ENCODE assay signal across 10 cellular contexts in the genomic region with DNA sequence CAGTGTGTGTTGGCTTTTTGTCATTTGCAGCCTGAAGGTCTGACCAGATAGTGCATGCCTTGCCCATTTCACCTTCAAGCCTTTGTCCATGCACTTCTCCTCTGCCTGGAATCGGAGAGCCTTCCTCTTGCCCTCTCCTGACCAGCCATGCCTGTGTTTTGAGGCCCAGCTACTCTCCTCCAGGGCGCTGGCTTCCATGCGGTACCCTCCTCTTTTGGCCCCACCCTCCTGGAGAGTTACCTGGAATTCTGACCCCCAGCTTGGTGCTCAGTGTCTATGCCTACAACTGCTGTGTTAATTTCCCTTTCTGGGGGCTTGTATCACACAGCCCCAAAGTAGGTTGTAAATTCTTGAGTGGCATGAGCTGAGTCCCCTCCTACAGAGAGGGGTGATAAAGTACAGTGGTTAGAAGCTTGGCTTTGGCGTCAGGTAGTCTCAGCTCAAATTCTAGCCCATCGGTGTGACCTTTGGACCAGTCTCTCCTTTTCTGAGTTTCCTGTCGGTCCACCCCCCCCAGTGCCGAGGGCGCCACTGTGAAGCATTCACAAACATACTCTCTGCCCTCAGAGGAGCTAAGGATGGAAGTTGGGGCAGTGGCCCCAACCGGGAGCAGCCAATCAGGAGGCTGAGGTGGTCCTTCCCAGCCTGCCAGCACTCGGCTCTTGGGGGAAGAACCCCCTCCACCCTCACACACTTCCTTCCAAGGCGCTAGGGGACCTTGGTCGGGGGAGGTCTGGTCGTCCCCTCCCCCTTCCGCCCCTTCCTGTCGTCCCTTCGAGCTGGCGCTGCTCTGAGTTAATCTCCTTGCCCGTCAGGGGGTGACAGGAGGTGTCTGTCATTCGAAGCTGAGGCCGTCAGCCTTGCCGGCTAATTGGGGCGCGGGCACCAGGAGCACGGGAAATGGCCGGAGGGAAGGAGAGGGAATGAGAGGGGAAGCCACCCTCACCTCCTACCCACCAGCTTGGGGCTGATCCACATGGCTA. TPM values are rescaled to one million over a fixed set of nuclear protein-coding genes. Genes with fewer than 3 reads are reported as not detected.
DNase-seq lines count a peak whose midpoint lies in the region; ATAC-seq and TF ChIP-seq lines count a peak whose summit lies in the region.
"Had no signal": no experiment of that assay in that cellular context is flagged by ENCODE, and none has a peak within 500 bp of the region (broad histone marks: within the 10 kb centered on the region; RNA-seq: fewer than 3 reads in every experiment).

No MANE protein-coding gene starts in this region.

- H3K4me1 ChIP-seq in liver (ENCODE audit: control insufficient read depth in 4 of 4, insufficient read depth in 4 of 4, low read length in 3 of 4): peaks cover 8 to 25% (median 16%) of the 10 kb centered on the region in 4 donors

- no peak overlapping the region for H3K27ac Mint-ChIP-seq in stimulated activated naive CD8-positive, alpha-beta T cell treated with anti-CD3 and anti-CD28 coated beads, Interleukin-15, amount 100 ng/mL, for 72 hours
- H3K27ac Mint-ChIP-seq: activated T-helper 17 cell treated with anti-CD3 and anti-CD28 coated beads, Interleukin-2, amount 50 U/mL, for 72 hours; T-helper 2 cell treated with Interferon-gamma antibody and Interleukin-4, amounts not matched to agents 5 μg/mL and 100 μg/mL, for 36 hours had no signal

- H3K27me3 Mint-ChIP-seq in stimulated activated naive CD8-positive, alpha-beta T cell treated with anti-CD3 and anti-CD28 coated beads, Interleukin-15, amount 100 ng/mL, for 72 hours: peaks cover 41% of the 10 kb centered on the region

- TF ChIP-seq RAD21 in liver (IDR thresholded peaks at IDR 0.05): peak in 1 of 2 donors; percentile 38

- peak; percentile 11 for ATAC-seq in stimulated activated naive CD8-positive, alpha-beta T cell treated with anti-CD3 and anti-CD28 coated beads, Interleukin-15, Interleukin-2, amounts not matched to agents 100 U/mL and 50 U/mL, for 24 hours
- ATAC-seq in stimulated activated naive CD8-positive, alpha-beta T cell treated with anti-CD3 and anti-CD28 coated beads, Interleukin-15, amount 100 ng/mL, for 72 hours: no peak
- ATAC-seq in HG02678 (IDR thresholded peaks at IDR 0.05; ENCODE audit: unreplicated experiment): no peak
- ATAC-seq: activated T-helper 17 cell treated with anti-CD3 and anti-CD28 coated beads, Interleukin-2, amount 50 U/mL, for 72 hours had no signal

- H3K9me3 Mint-ChIP-seq in stimulated activated naive CD8-positive, alpha-beta T cell treated with anti-CD3 and anti-CD28 coated beads, Interleukin-15, amount 100 ng/mL, for 72 hours: no peaks in the 10 kb centered on the region
- H3K9me3 Mint-ChIP-seq: activated T-helper 17 cell treated with anti-CD3 and anti-CD28 coated beads, Interleukin-2, amount 50 U/mL, for 72 hours; T-helper 2 cell treated with Interferon-gamma antibody and Interleukin-4, amounts not matched to agents 5 μg/mL and 100 μg/mL, for 36 hours had no signal

- H3K27ac ChIP-seq in WERI-Rb-1 (peak overlapping the region; percentile 81), liver (ENCODE audit: low read depth in 1 of 2, low read length in 2 of 2) (no peak overlapping the region), dorsolateral prefrontal cortex (peak overlapping the region in 8 of 59 donors; percentile 2 to 94 (median 34))

- H3K4me3 Mint-ChIP-seq in stimulated activated naive CD8-positive, alpha-beta T cell treated with anti-CD3 and anti-CD28 coated beads, Interleukin-15, amount 100 ng/mL, for 72 hours: peak overlapping the region in 1 of 2 donors; percentile 48
- H3K4me3 Mint-ChIP-seq: activated T-helper 17 cell treated with anti-CD3 and anti-CD28 coated beads, Interleukin-2, amount 50 U/mL, for 72 hours; T-helper 2 cell treated with Interferon-gamma antibody and Interleukin-4, amounts not matched to agents 5 μg/mL and 100 μg/mL, for 36 hours had no signal

- H3K36me3 ChIP-seq in WERI-Rb-1 (no peaks in the 10 kb centered on the region), liver (ENCODE audit: control insufficient read depth in 4 of 4, insufficient read depth in 3 of 4, low read depth in 1 of 4, low read length in 3 of 4) (no peaks in the 10 kb centered on the region)

- intact Hi-C loops in dorsolateral prefrontal cortex (cut with DNase I): no loop called here

- H3K4me3 ChIP-seq in WERI-Rb-1 (ENCODE audit: low read depth, low read length) (peak overlapping the region; percentile 31), liver (ENCODE audit: low read depth in 1 of 3, low read length in 3 of 3) (no peak overlapping the region), dorsolateral prefrontal cortex (no peak overlapping the region)

- H3K9me3 ChIP-seq in WERI-Rb-1 (ENCODE audit: severe bottlenecking): no peaks in the 10 kb centered on the region
- no peaks in the 10 kb centered on the region for H3K9me3 ChIP-seq in liver (ENCODE audit: control insufficient read depth in 4 of 4, low read length in 3 of 4)

- no peak for DNase-seq in stimulated activated naive CD8-positive, alpha-beta T cell treated with anti-CD3 and anti-CD28 coated beads, Interleukin-15, Interleukin-2, amounts not matched to agents 100 U/mL and 50 U/mL, for 24 hours
- no peak for DNase-seq in stimulated activated naive CD8-positive, alpha-beta T cell treated with anti-CD3 and anti-CD28 coated beads, Interleukin-15, amount 100 ng/mL, for 72 hours
- DNase-seq in WERI-Rb-1 (peak; percentile 92), amniotic stem cell (lab: John Stamatoyannopoulos, UW) (no peak), dorsolateral prefrontal cortex (no peak), NCI-H1048 (lab: John Stamatoyannopoulos, UW) (no peak)

- no peak overlapping the region for H3K9ac ChIP-seq in liver (ENCODE audit: low read depth in 1 of 2, low read length in 2 of 2)

- no peaks in the 10 kb centered on the region for H3K27me3 ChIP-seq in WERI-Rb-1 (ENCODE audit: insufficient read depth, low read depth, severe bottlenecking)
- no peaks in the 10 kb centered on the region for H3K27me3 ChIP-seq in liver (ENCODE audit: control insufficient read depth in 4 of 4, insufficient read depth in 4 of 4, low read length in 3 of 4)
- no peaks in the 10 kb centered on the region for H3K27me3 ChIP-seq in dorsolateral prefrontal cortex

- TF ChIP-seq CTCF in WERI-Rb-1 (IDR thresholded peaks at IDR 0.05; ENCODE audit: low read depth, low read length): no peak
- TF ChIP-seq CTCF in liver (IDR thresholded peaks at IDR 0.05; ENCODE audit: low read depth, low read length, missing input control): no peak
- TF ChIP-seq CTCF in dorsolateral prefrontal cortex (IDR thresholded peaks at IDR 0.05 in 54 of 56, conservative IDR thresholded peaks at IDR 0.05 in 2 of 56; ENCODE audit: low read depth in 1 of 56, partially characterized antibody in 56 of 56): no peak

- WGBS in liver: 38% methylated on average over 25 of the region's 25 CpGs

- H3K4me1 Mint-ChIP-seq in stimulated activated naive CD8-positive, alpha-beta T cell treated with anti-CD3 and anti-CD28 coated beads, Interleukin-15, amount 100 ng/mL, for 72 hours: peaks cover 78% of the 10 kb centered on the region

TF ChIP-seq in liver, 16 proteins besides CTCF, POLR2A, EP300 and RAD21 (continues in another document):
- TF ChIP-seq, protein P1, sequence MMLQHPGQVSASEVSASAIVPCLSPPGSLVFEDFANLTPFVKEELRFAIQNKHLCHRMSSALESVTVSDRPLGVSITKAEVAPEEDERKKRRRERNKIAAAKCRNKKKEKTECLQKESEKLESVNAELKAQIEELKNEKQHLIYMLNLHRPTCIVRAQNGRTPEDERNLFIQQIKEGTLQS (IDR thresholded peaks at IDR 0.05): no peak
- TF ChIP-seq JUND (IDR thresholded peaks at IDR 0.05) (no peak), YY1 (IDR thresholded peaks at IDR 0.05) (no peak), TAF1 (conservative IDR thresholded peaks at IDR 0.05) (no peak), SP1 (IDR thresholded peaks at IDR 0.05) (peak; percentile 74), EGR1 (IDR thresholded peaks at IDR 0.05; ENCODE audit: low read depth in 2 of 2) (no peak), RXRA (IDR thresholded peaks at IDR 0.05) (peak; percentile 39 to 40), GABPA (IDR thresholded peaks at IDR 0.05 in 1 of 2, conservative IDR thresholded peaks at IDR 0.05 in 1 of 2) (no peak), HNF4A (conservative IDR thresholded peaks at IDR 0.05) (peak; percentile 73 to 79), FOXA2 (IDR thresholded peaks at IDR 0.05) (no peak), FOXA1 (IDR thresholded peaks at IDR 0.05) (no peak), NR2F2 (IDR thresholded peaks at IDR 0.05) (no peak)
- TF ChIP-seq, protein P2, sequence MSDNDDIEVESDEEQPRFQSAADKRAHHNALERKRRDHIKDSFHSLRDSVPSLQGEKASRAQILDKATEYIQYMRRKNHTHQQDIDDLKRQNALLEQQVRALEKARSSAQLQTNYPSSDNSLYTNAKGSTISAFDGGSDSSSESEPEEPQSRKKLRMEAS (IDR thresholded peaks at IDR 0.05): no peak
- TF ChIP-seq, protein P3, sequence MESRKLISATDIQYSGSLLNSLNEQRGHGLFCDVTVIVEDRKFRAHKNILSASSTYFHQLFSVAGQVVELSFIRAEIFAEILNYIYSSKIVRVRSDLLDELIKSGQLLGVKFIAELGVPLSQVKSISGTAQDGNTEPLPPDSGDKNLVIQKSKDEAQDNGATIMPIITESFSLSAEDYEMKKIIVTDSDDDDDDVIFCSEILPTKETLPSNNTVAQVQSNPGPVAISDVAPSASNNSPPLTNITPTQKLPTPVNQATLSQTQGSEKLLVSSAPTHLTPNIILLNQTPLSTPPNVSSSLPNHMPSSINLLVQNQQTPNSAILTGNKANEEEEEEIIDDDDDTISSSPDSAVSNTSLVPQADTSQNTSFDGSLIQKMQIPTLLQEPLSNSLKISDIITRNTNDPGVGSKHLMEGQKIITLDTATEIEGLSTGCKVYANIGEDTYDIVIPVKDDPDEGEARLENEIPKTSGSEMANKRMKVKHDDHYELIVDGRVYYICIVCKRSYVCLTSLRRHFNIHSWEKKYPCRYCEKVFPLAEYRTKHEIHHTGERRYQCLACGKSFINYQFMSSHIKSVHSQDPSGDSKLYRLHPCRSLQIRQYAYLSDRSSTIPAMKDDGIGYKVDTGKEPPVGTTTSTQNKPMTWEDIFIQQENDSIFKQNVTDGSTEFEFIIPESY (IDR thresholded peaks at IDR 0.05): no peak

RNA-seq across cellular contexts. Expression of a gene that starts 52.9 kb away (rescaled TPM):
- total RNA-seq in liver: 10 to 100 TPM; 59.1 to 78.6 TPM
- 10 to 100 TPM; 40.6 to 70.0 TPM for polyA plus RNA-seq in liver
- 100 to 1,000 TPM in 83 of 120 experiments, 10 to 100 TPM in 37; 79.1 to 229 (median 108) TPM for total RNA-seq in dorsolateral prefrontal cortex
